8 cellular contexts compared by ENCODE assay signal in genomic region chr1:197774691-197775281, GRCh38. TPM values are rescaled to one million over a fixed set of nuclear protein-coding genes. Genes with fewer than 3 reads are reported as not detected.
A peak's percentile ranks its signal among the peaks of the same experiment; 100 is the strongest.
DNase-seq lines count a peak whose midpoint lies in the region; ATAC-seq and TF ChIP-seq lines count a peak whose summit lies in the region.

No MANE protein-coding gene starts in this region.

- peak overlapping the region; percentile 88 for H2AFZ ChIP-seq in OCI-LY7 (ENCODE audit: low read length)

- no peak; the same call in 1 of the 2 replicates for TF ChIP-seq CTCF in OCI-LY7 (conservative IDR thresholded peaks at IDR 0.05; ENCODE audit: low read length)
- no peak for TF ChIP-seq CTCF in ovary (IDR thresholded peaks at IDR 0.05)
- no peak for TF ChIP-seq CTCF in upper lobe of right lung (IDR thresholded peaks at IDR 0.05)

- H4K20me1 ChIP-seq in OCI-LY7 (ENCODE audit: insufficient read depth, low read length): peaks cover 17% of the 10 kb centered on the region; the same call in 1 of the 2 replicates

- H3K4me2 ChIP-seq in OCI-LY7 (ENCODE audit: low read length): peak overlapping the region; percentile 82

- no peak for TF ChIP-seq POLR2A in ovary (IDR thresholded peaks at IDR 0.05)

- peaks cover 40% of the 10 kb centered on the region for H3K79me2 ChIP-seq in OCI-LY7 (ENCODE audit: insufficient read depth, low read depth, low read length)

- TF ChIP-seq EP300 in ovary (IDR thresholded peaks at IDR 0.05): no peak

- intact Hi-C loops in OCI-LY7 (cut with micrococcal nuclease; ENCODE audit: unreplicated experiment) (loop anchor here (1.0 to 10.0 kb wide), 8 partner anchors 13 to 1160 kb away; partner anchors contain the start of genes ASPM, C1orf53 and NEK7), ovary (cut with DNase I) (no loop called here), upper lobe of right lung (cut with DNase I) (no loop called here)

- POLR2A ChIA-PET in OCI-LY7 (lab: Charles Lee): interaction anchor here (0.7 to 3.9 kb wide), 2 partner anchors 13 to 133 kb away, joined by 3 to 50 read pairs; no protein-coding TSS in a partner anchor

- H3K4me3 ChIP-seq in OCI-LY7 (ENCODE audit: low read depth, low read length, poor library complexity, severe bottlenecking) (peak overlapping the region; percentile 85), ovary (peak overlapping the region; percentile 71), upper lobe of right lung (peak overlapping the region; percentile 63)

- no peaks in the 10 kb centered on the region for H3K27me3 ChIP-seq in ovary
- H3K27me3 ChIP-seq in upper lobe of right lung: no peaks in the 10 kb centered on the region

- BruUV-seq in OCI-LY7 (replicated peaks; lab: Mats Ljungman, UMichigan): no TSS peak

- H3K27ac ChIP-seq in OCI-LY7 (ENCODE audit: low read depth, low read length, poor library complexity, severe bottlenecking): peak overlapping the region; percentile 85
- H3K27ac ChIP-seq in ovary: peak overlapping the region; percentile 88 to 92
- peak overlapping the region; percentile 92 for H3K27ac ChIP-seq in upper lobe of right lung

- DNase-seq in SIG-M5 treated with dmso at 0.1 percent for 504 hours (lab: John Stamatoyannopoulos, UW; ENCODE audit: unreplicated experiment) (peak; percentile 63), SIG-M5 (lab: John Stamatoyannopoulos, UW) (no peak), OCI-LY7 (ENCODE audit: low spot score) (peak; percentile 71), germinal center (ENCODE audit: low spot score) (peak; percentile 53), ovary (peak; percentile 48 to 73 (median 53)), upper lobe of right lung (peak; percentile 88)
- peak; percentile 84 for DNase-seq in activated effector memory CD4-positive, alpha-beta T cell treated with anti-CD3 and anti-CD28 coated beads, Interleukin-2, amount 50 U/mL, for 16 hours

- peaks cover 61% of the 10 kb centered on the region for H3K4me1 ChIP-seq in OCI-LY7 (ENCODE audit: insufficient read depth, low read length, poor library complexity, severe bottlenecking)
- peaks cover 3% of the 10 kb centered on the region for H3K4me1 ChIP-seq in ovary (ENCODE audit: insufficient read depth)
- peaks cover 25% of the 10 kb centered on the region for H3K4me1 ChIP-seq in upper lobe of right lung

- no peaks in the 10 kb centered on the region for H3K9me2 ChIP-seq in OCI-LY7 (ENCODE audit: insufficient read depth, low read length)

- WGBS in ovary, 3 donors: 0% methylated on average over 47 to 67 of the region's 67 CpGs

- ATAC-seq in HG02938 (IDR thresholded peaks at IDR 0.05; ENCODE audit: unreplicated experiment): peak; percentile 26
- ATAC-seq in upper lobe of right lung: peak; percentile 86

- H3K9me3 ChIP-seq in OCI-LY7 (ENCODE audit: low read length) (peaks cover 9% of the 10 kb centered on the region; the same call in 1 of the 2 replicates), ovary (no peaks in the 10 kb centered on the region), upper lobe of right lung (no peaks in the 10 kb centered on the region)

- CTCF ChIA-PET in OCI-LY7 (lab: Charles Lee; ENCODE audit: unreplicated experiment): interaction anchor here (1.9 kb wide), 1 partner anchor 15 kb away, joined by 9 read pairs; no protein-coding TSS in a partner anchor

- H3K36me3 ChIP-seq in OCI-LY7 (ENCODE audit: insufficient read depth, low read length) (peaks cover 24% of the 10 kb centered on the region), ovary (no peaks in the 10 kb centered on the region), upper lobe of right lung (no peaks in the 10 kb centered on the region)

RNA-seq across cellular contexts. Expression of gene DENND1B, which starts 0.5 kb away (rescaled TPM):
- total RNA-seq in OCI-LY7 (2014; rRNA removed; shearing (Covaris generic)): 11.4 and 17.4 TPM in 2 replicates
- total RNA-seq in OCI-LY7 (2022) (43.0 and 46.4 TPM in 2 replicates), ovary (10 to 100 TPM; 12.1 to 20.6 (median 15.6) TPM), upper lobe of right lung (20.1 TPM)
- 1 to 10 TPM; 2.9 to 3.6 TPM for polyA plus RNA-seq in ovary
